9 cellular contexts compared by ENCODE assay signal in genomic region chr1:205746757-205747412, GRCh38. TPM values are rescaled to one million over a fixed set of nuclear protein-coding genes. Genes with fewer than 3 reads are reported as not detected.
DNase-seq lines count a peak whose midpoint lies in the region; ATAC-seq and TF ChIP-seq lines count a peak whose summit lies in the region.
"Had no signal": no experiment of that assay in that cellular context is flagged by ENCODE, and none has a peak within 500 bp of the region (broad histone marks: within the 10 kb centered on the region; RNA-seq: fewer than 3 reads in every experiment).

No MANE protein-coding gene starts in this region.

- intact Hi-C loops in lower lobe of right lung (cut with DNase I): no loop called here

- H3K27me3 Mint-ChIP-seq in central memory CD8-positive, alpha-beta T cell: no peaks in the 10 kb centered on the region
- H3K27me3 Mint-ChIP-seq in naive B cell: no peaks in the 10 kb centered on the region

- H3K4me3 ChIP-seq in BLaER1 treated with 17β-estradiol and CSF1 and Interleukin-3, amounts not matched to agents 10 nM and 100 nM: peak overlapping the region in 8 of 10 experiments; percentile 76 to 87 (median 81); a peak in 9 of 20 replicates
- H3K4me3 ChIP-seq in KMS-11 (IDR thresholded peaks at IDR 0.05; ENCODE audit: insufficient read depth, low read depth, low read length) (no peak overlapping the region), lower lobe of right lung (no peak overlapping the region)

- H2AFZ ChIP-seq in KMS-11 (ENCODE audit: low read depth): no peak overlapping the region

- H3K79me2 ChIP-seq in KMS-11 (ENCODE audit: insufficient read depth, low read depth): peaks cover 77% of the 10 kb centered on the region

- H3K9me3 ChIP-seq in BLaER1 treated with 17β-estradiol and CSF1 and Interleukin-3, amounts not matched to agents 10 nM and 100 nM (replicated peaks in 1 of 11): no peaks in the 10 kb centered on the region
- no peaks in the 10 kb centered on the region for H3K9me3 ChIP-seq in lower lobe of right lung

- H3K4me1 ChIP-seq in BLaER1 treated with 17β-estradiol and CSF1 and Interleukin-3, amounts not matched to agents 10 nM and 100 nM: peaks cover 28 to 57% (median 40%) of the 10 kb centered on the region in 10 experiments
- H3K4me1 ChIP-seq in KMS-11 (ENCODE audit: low read depth, poor library complexity, severe bottlenecking): peaks cover 41% of the 10 kb centered on the region
- H3K4me1 ChIP-seq in lower lobe of right lung: peaks cover 46% of the 10 kb centered on the region

- ATAC-seq in central memory CD8-positive, alpha-beta T cell (replicated peaks; ENCODE audit: extremely low read depth, poor library complexity, severe bottlenecking): no peak
- no peak for ATAC-seq in naive B cell (ENCODE audit: low read depth in 2 of 2)
- ATAC-seq in lower lobe of right lung: no peak
- ATAC-seq in GM18861 (IDR thresholded peaks at IDR 0.05; ENCODE audit: unreplicated experiment): no peak

- peak overlapping the region in 7 of 11 experiments; percentile 21 to 99 (median 92); a peak in 9 of 22 replicates for H3K9ac ChIP-seq in BLaER1 treated with 17β-estradiol and CSF1 and Interleukin-3, amounts not matched to agents 10 nM and 100 nM
- no peak overlapping the region for H3K9ac ChIP-seq in KMS-11

- H4K20me1 ChIP-seq in BLaER1 treated with 17β-estradiol and CSF1 and Interleukin-3, amounts not matched to agents 10 nM and 100 nM: peaks cover 70 to 76% (median 74%) of the 10 kb centered on the region in 11 experiments
- peaks cover 54% of the 10 kb centered on the region for H4K20me1 ChIP-seq in KMS-11 (ENCODE audit: insufficient read depth)

- H3K27ac ChIP-seq in BLaER1 treated with 17β-estradiol and CSF1 and Interleukin-3, amounts not matched to agents 10 nM and 100 nM: no peak overlapping the region
- H3K27ac ChIP-seq in KMS-11 (no peak overlapping the region), lower lobe of right lung (no peak overlapping the region)

- peak overlapping the region; percentile 67 for H3K27ac Mint-ChIP-seq in central memory CD8-positive, alpha-beta T cell (ENCODE audit: low read depth)
- peak overlapping the region in 5 of 6 donors; percentile 1 to 76 (median 50) for H3K27ac Mint-ChIP-seq in naive B cell

- H3K4me1 Mint-ChIP-seq in central memory CD8-positive, alpha-beta T cell: peaks cover 50% of the 10 kb centered on the region
- H3K4me1 Mint-ChIP-seq in naive B cell: peaks cover 27 to 58% (median 53%) of the 10 kb centered on the region in 3 donors

- H3K27me3 ChIP-seq in BLaER1 treated with 17β-estradiol and CSF1 and Interleukin-3, amounts not matched to agents 10 nM and 100 nM: no peaks in the 10 kb centered on the region
- H3K27me3 ChIP-seq in KMS-11 (ENCODE audit: insufficient read depth, low read depth) (no peaks in the 10 kb centered on the region), lower lobe of right lung (ENCODE audit: low read depth) (no peaks in the 10 kb centered on the region)

- DNase-seq in central memory CD8-positive, alpha-beta T cell (ENCODE audit: low spot score in 2 of 2): no peak
- no peak for DNase-seq in naive B cell
- DNase-seq in lower lobe of right lung: no peak
- DNase-seq in GM20000 (ENCODE audit: low spot score): no peak
- DNase-seq in NCI-H2227 treated with DMSO at 0.1 percent for 48 hours (lab: John Stamatoyannopoulos, UW): no peak
- DNase-seq: NCI-H1694 treated with DMSO at 0.1 percent for 48 hours had no signal

- H3K9me3 Mint-ChIP-seq in central memory CD8-positive, alpha-beta T cell: no peaks in the 10 kb centered on the region
- H3K9me3 Mint-ChIP-seq in naive B cell: no peaks in the 10 kb centered on the region

- H3K4me2 ChIP-seq in BLaER1 treated with 17β-estradiol and CSF1 and Interleukin-3, amounts not matched to agents 10 nM and 100 nM: peak overlapping the region; percentile 73 to 95 (median 87)
- peak overlapping the region; percentile 99 for H3K4me2 ChIP-seq in KMS-11

- TF ChIP-seq CTCF in KMS-11 (conservative IDR thresholded peaks at IDR 0.05; ENCODE audit: low read depth, low read length) (no peak), lower lobe of right lung (IDR thresholded peaks at IDR 0.05) (no peak), GM20000 (IDR thresholded peaks at IDR 0.05; ENCODE audit: extremely low read depth, missing control alignments) (no peak)

- H3K4me3 Mint-ChIP-seq in central memory CD8-positive, alpha-beta T cell: peak overlapping the region; percentile 23
- H3K4me3 Mint-ChIP-seq in naive B cell: peak overlapping the region in 5 of 8 donors; percentile 7 to 94 (median 22)

- H3K36me3 ChIP-seq in BLaER1 treated with 17β-estradiol and CSF1 and Interleukin-3, amounts not matched to agents 10 nM and 100 nM: peaks cover 0 to 70% (median 47%) of the 10 kb centered on the region in 11 experiments; a peak in 15 of 22 replicates
- no peaks in the 10 kb centered on the region for H3K36me3 ChIP-seq in KMS-11 (ENCODE audit: insufficient read depth)
- H3K36me3 ChIP-seq in lower lobe of right lung: no peaks in the 10 kb centered on the region

- H3K36me3 Mint-ChIP-seq in central memory CD8-positive, alpha-beta T cell (ENCODE audit: insufficient read depth): peaks cover 33% of the 10 kb centered on the region
- peaks cover 0 to 8% of the 10 kb centered on the region in 2 donors for H3K36me3 Mint-ChIP-seq in naive B cell

RNA-seq across cellular contexts. Expression of gene NUCKS1, which starts 3.1 kb away (rescaled TPM):
- polyA plus RNA-seq in naive B cell (ENCODE audit: low read depth in 6 of 6): 10 to 100 TPM in 5 of 6 donors, 1 to 10 TPM in 1; 4.9 to 18.9 (median 16.2) TPM
- 111 TPM for total RNA-seq in lower lobe of right lung

RNA-seq across cellular contexts. Expression of gene RAB29, which starts 28.4 kb away (rescaled TPM):
- polyA plus RNA-seq in naive B cell (ENCODE audit: low read depth in 6 of 6): 100 to 1,000 TPM in 4 of 6 donors, 10 to 100 TPM in 2; 70.2 to 136 (median 112) TPM
- total RNA-seq in lower lobe of right lung: 23.9 TPM

Comparison
In these comparisons a context has a peak if more than half of its experiments do, and no peak if none do; other contexts are left out.
1. H3K4me3 ChIP-seq: peak in BLaER1 treated with 17β-estradiol and CSF1 and Interleukin-3, amounts not matched to agents 10 nM and 100 nM (8 of 10); none in KMS-11 (single experiment) and lower lobe of right lung (single experiment).